34 cellular contexts compared by ENCODE assay signal in the genomic region with DNA sequence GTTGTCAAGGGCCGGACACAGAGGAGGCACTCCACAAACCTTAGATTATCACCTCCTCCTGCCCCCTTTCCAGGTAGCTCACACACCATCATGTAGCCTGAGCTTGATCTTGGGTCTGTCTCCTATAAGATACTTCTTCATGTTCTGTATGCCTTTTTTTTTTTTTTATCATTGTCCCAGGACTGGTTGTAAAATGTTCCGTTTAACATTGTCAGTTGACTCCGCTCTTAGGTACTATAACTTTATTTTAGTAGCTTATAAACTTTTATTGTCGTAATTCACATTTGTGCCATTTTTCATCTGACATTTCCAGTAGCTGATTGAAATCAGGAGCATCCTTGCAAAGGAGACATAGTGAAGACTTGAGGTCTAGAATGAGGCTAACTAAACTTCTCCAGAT.
"Had no signal": no experiment of that assay in that cellular context is flagged by ENCODE, and none has a peak within 500 bp of the region (broad histone marks: within the 10 kb centered on the region; RNA-seq: fewer than 3 reads in every experiment).

No MANE protein-coding gene starts in this region.

- H3K4me3 ChIP-seq: MG63 had no signal

- H3K27ac ChIP-seq: KMS-11 had no signal

- DNase-seq: Kasumi-1, KG1, MG63, MM.1S, MV-4-11, NCI-H1048, NCI-H1092, NCI-H1092 treated with DMSO at 0.1 percent for 48 hours, NCI-H1105, NCI-H1105 treated with DMSO at 0.1 percent for 48 hours, NCI-H1417, NCI-H1436, NCI-H1436 treated with DMSO at 0.1 percent for 48 hours, NCI-H146, NCI-H1694, NCI-H1694 treated with DMSO at 0.1 percent for 48 hours, NCI-H187, NCI-H187 treated with DMSO at 0.1 percent for 48 hours, NCI-H1930, NCI-H2029, NCI-H2029 treated with DMSO at 0.1 percent for 48 hours, NCI-H2081, NCI-H2081 treated with DMSO at 0.1 percent for 48 hours, NCI-H2107, NCI-H2171, NCI-H2171 treated with DMSO at 0.1 percent for 48 hours, NCI-H2227 treated with DMSO at 0.1 percent for 48 hours, NCI-H226, NCI-H345, NCI-H446, NCI-H446 treated with DMSO at 0.1 percent for 48 hours, NCI-H510A, NCI-H510A treated with DMSO at 0.1 percent for 48 hours had no signal

- H3K4me2 ChIP-seq: KMS-11 had no signal

- H3K36me3 ChIP-seq: MG63 had no signal

- H3K9ac ChIP-seq: KMS-11 had no signal
